8 cellular contexts compared by ENCODE assay signal in genomic region chr19:46542428-46543230, GRCh38. TPM values are rescaled to one million over a fixed set of nuclear protein-coding genes. Genes with fewer than 3 reads are reported as not detected.
DNase-seq lines count a peak whose midpoint lies in the region; ATAC-seq and TF ChIP-seq lines count a peak whose summit lies in the region.

No MANE protein-coding gene starts in this region.

- TF ChIP-seq CTCF in gastroesophageal sphincter (IDR thresholded peaks at IDR 0.05) (peak; percentile 89 to 96 (median 94)), osteocyte (IDR thresholded peaks at IDR 0.05) (peak; percentile 92), thyroid gland (IDR thresholded peaks at IDR 0.05) (peak; percentile 82 to 89 (median 84))

- no peak overlapping the region for H3K27ac ChIP-seq in SK-N-MC
- H3K27ac ChIP-seq in gastroesophageal sphincter = no peak overlapping the region
- H3K27ac ChIP-seq in thyroid gland = no peak overlapping the region

- DNase-seq in EL (peak; percentile 87), NCI-H1048 (lab: John Stamatoyannopoulos, UW) (peak; percentile 32), SK-N-MC (ENCODE audit: low read depth, low spot score) (peak; percentile 44), osteocyte (ENCODE audit: extremely low spot score, unreplicated experiment) (peak; percentile 92), thyroid gland (peak; percentile 95 to 96)
- DNase-seq in activated naive CD4-positive, alpha-beta T cell (lab: John Stamatoyannopoulos, UW) = peak; percentile 28 to 75 (median 70)

- intact Hi-C loops in thyroid gland (cut with DNase I) = no loop called here

- H3K9me3 ChIP-seq in SK-N-MC (ENCODE audit: low read depth, low read length) (no peaks in the 10 kb centered on the region), gastroesophageal sphincter (no peaks in the 10 kb centered on the region), thyroid gland (no peaks in the 10 kb centered on the region)

- H3K36me3 ChIP-seq in SK-N-MC (ENCODE audit: insufficient read depth, low read length) (no peaks in the 10 kb centered on the region), gastroesophageal sphincter (no peaks in the 10 kb centered on the region), thyroid gland (no peaks in the 10 kb centered on the region)

- no peaks in the 10 kb centered on the region for H3K9me3 Mint-ChIP-seq in osteocyte (ENCODE audit: unreplicated experiment)

- ATAC-seq in gastroesophageal sphincter (peak; percentile 86), GM18873 (IDR thresholded peaks at IDR 0.05; ENCODE audit: low FRiP score, unreplicated experiment) (no peak)

- H3K4me1 ChIP-seq in gastroesophageal sphincter (peaks cover 0 to 9% (median 0%) of the 10 kb centered on the region in 3 donors), thyroid gland (peaks cover 0 to 8% of the 10 kb centered on the region in 2 donors)

- no peaks in the 10 kb centered on the region for H3K36me3 Mint-ChIP-seq in osteocyte (ENCODE audit: unreplicated experiment)

- H3K27me3 Mint-ChIP-seq in osteocyte (ENCODE audit: unreplicated experiment) = peaks cover 8% of the 10 kb centered on the region

- H3K27ac Mint-ChIP-seq in osteocyte (ENCODE audit: unreplicated experiment) = no peak overlapping the region

- H3K4me1 Mint-ChIP-seq in osteocyte (ENCODE audit: unreplicated experiment) = peaks cover 2% of the 10 kb centered on the region

- TF ChIP-seq EP300 in gastroesophageal sphincter (IDR thresholded peaks at IDR 0.05) = no peak

- WGBS in gastroesophageal sphincter (ENCODE audit: low coverage in 1 of 2), 2 donors = 12 to 29% methylated on average over 11 of the region's 15 CpGs
- WGBS in thyroid gland, 2 donors = 33 to 36% methylated on average over 15 of the region's 15 CpGs

- no peak overlapping the region for H3K4me3 ChIP-seq in SK-N-MC
- no peak overlapping the region for H3K4me3 ChIP-seq in gastroesophageal sphincter
- no peak overlapping the region for H3K4me3 ChIP-seq in thyroid gland (replicated peaks in 1 of 3)

- no peak overlapping the region for H3K4me3 Mint-ChIP-seq in osteocyte (ENCODE audit: unreplicated experiment)

- TF ChIP-seq POLR2A in gastroesophageal sphincter (IDR thresholded peaks at IDR 0.05) = no peak
- no peak for TF ChIP-seq POLR2A in thyroid gland (IDR thresholded peaks at IDR 0.05)

- no peak overlapping the region for H3K9ac ChIP-seq in SK-N-MC (ENCODE audit: insufficient read length)

- H3K27me3 ChIP-seq in gastroesophageal sphincter = no peaks in the 10 kb centered on the region
- no peaks in the 10 kb centered on the region for H3K27me3 ChIP-seq in thyroid gland

RNA-seq across cellular contexts. Expression of gene PNMA8B, which starts 47.0 kb away (rescaled TPM):
- total RNA-seq in gastroesophageal sphincter = 1 to 10 TPM; 1.2 to 3.4 (median 1.6) TPM
- 2.5 TPM in 2 replicates for total RNA-seq in osteocyte
- total RNA-seq in thyroid gland = 1 to 10 TPM; 1.3 to 1.5 (median 1.5) TPM

RNA-seq across cellular contexts. Expression of gene CALM3, which starts 58.5 kb away (rescaled TPM):
- total RNA-seq in gastroesophageal sphincter = 100 to 1,000 TPM; 128 to 193 (median 163) TPM
- 167 and 168 TPM in 2 replicates for total RNA-seq in osteocyte
- total RNA-seq in thyroid gland = 100 to 1,000 TPM; 108 to 190 (median 155) TPM

Comparison
In these comparisons a context has a peak if more than half of its experiments do, and no peak if none do; other contexts are left out.
1. DNase-seq: peak in every context shown above with its lines; median percentile 96 in thyroid gland; 92 in osteocyte; 87 in EL; 70 in activated naive CD4-positive, alpha-beta T cell; 44 in SK-N-MC; 32 in NCI-H1048.